8 cellular contexts compared by ENCODE assay signal in genomic region chr15:73926191-73927002, GRCh38. TPM values are rescaled to one million over a fixed set of nuclear protein-coding genes. Genes with fewer than 3 reads are reported as not detected.
DNase-seq lines count a peak whose midpoint lies in the region; ATAC-seq and TF ChIP-seq lines count a peak whose summit lies in the region.

Gene LOXL1, plus strand, starts transcription at chr15:73926462. Its CDS starts 322 bp downstream, at chr15:73926784.

- no peaks in the 10 kb centered on the region for H3K9me3 ChIP-seq in mammary epithelial cell (replicated peaks; ENCODE audit: insufficient read depth, low read length)
- no peaks in the 10 kb centered on the region for H3K9me3 ChIP-seq in iPS-20b (ENCODE audit: insufficient read depth, low read depth, low read length)
- H3K9me3 ChIP-seq in sigmoid colon = no peaks in the 10 kb centered on the region

- no peaks in the 10 kb centered on the region for H3K27me3 ChIP-seq in mammary epithelial cell (ENCODE audit: insufficient read depth, low read length)
- H3K27me3 ChIP-seq in iPS-20b (ENCODE audit: insufficient read depth, low read length) = peaks cover 30% of the 10 kb centered on the region; the same call in 1 of the 2 replicates
- H3K27me3 ChIP-seq in sigmoid colon = no peaks in the 10 kb centered on the region

- peak in 1 of 4 donors; percentile 17 for TF ChIP-seq EP300 in sigmoid colon (IDR thresholded peaks at IDR 0.05)

- ATAC-seq in GM21786 (IDR thresholded peaks at IDR 0.05; ENCODE audit: unreplicated experiment) = no peak

- DNase-seq in GM20000 (ENCODE audit: low spot score) = peak; percentile 42
- peak; percentile 39 for DNase-seq in NCI-H510A treated with DMSO at 0.1 percent for 48 hours (lab: John Stamatoyannopoulos, UW)
- peak; percentile 76 for DNase-seq in mammary epithelial cell
- peak; percentile 90 for DNase-seq in sigmoid colon
- DNase-seq in HUDEP-2 (lab: John Stamatoyannopoulos, UW; ENCODE audit: unreplicated experiment in 76 of 76) = no peak
- DNase-seq in 8988T = no peak

- H3K4me3 ChIP-seq in mammary epithelial cell (replicated peaks in 1 of 3; ENCODE audit: insufficient read depth in 1 of 3, low read depth in 2 of 3, low read length in 3 of 3) = peak within 1 kb of the TSS; percentile 37 to 60 (median 58)
- H3K4me3 ChIP-seq in iPS-20b (ENCODE audit: low read length) = peak within 1 kb of the TSS; percentile 75
- H3K4me3 ChIP-seq in sigmoid colon = peak within 1 kb of the TSS; percentile 42 to 74 (median 68)

- no TSS peak for BruUV-seq in mammary epithelial cell (replicated peaks; lab: Mats Ljungman, UMichigan)

- 3% methylated on average over 24 of the region's 48 CpGs for WGBS in mammary epithelial cell (ENCODE audit: low coverage, missing lambda C conversion rate)
- 7 to 21% methylated on average over 48 of the region's 48 CpGs for WGBS in sigmoid colon, 2 donors

- H3K9ac ChIP-seq in mammary epithelial cell (ENCODE audit: insufficient read depth, low read length) (no peak within 1 kb of the TSS), iPS-20b (ENCODE audit: low read depth, low read length) (peak within 1 kb of the TSS; percentile 58; the same call in 1 of the 2 replicates)

- peaks cover 53% of the 10 kb centered on the region for H3K4me1 ChIP-seq in mammary epithelial cell (ENCODE audit: insufficient read depth, low read length)
- peaks cover 42% of the 10 kb centered on the region for H3K4me1 ChIP-seq in iPS-20b (ENCODE audit: insufficient read depth, low read length)
- peaks cover 0 to 97% (median 88%) of the 10 kb centered on the region in 4 donors for H3K4me1 ChIP-seq in sigmoid colon

- peak within 1 kb of the TSS; percentile 93 for H3K4me2 ChIP-seq in mammary epithelial cell (ENCODE audit: insufficient read depth, low read depth, low read length)

- peak within 1 kb of the TSS; percentile 87 for H2AFZ ChIP-seq in mammary epithelial cell (ENCODE audit: low read depth, low read length)

- H3K27ac ChIP-seq in mammary epithelial cell (ENCODE audit: insufficient read depth, low read depth, low read length) (no peak within 1 kb of the TSS), iPS-20b (ENCODE audit: low read length) (no peak within 1 kb of the TSS), sigmoid colon (peak within 1 kb of the TSS; percentile 93 to 97 (median 96))

- CTCF ChIA-PET in mammary epithelial cell (lab: Charles Lee; ENCODE audit: low non-redundant PET) = interaction anchor here (0.6 to 1.1 kb wide), 2 partner anchors 10 to 1700 kb away, joined by 5 to 6 read pairs; no protein-coding TSS in a partner anchor

- TF ChIP-seq CTCF in GM20000 (IDR thresholded peaks at IDR 0.05; ENCODE audit: extremely low read depth, missing control alignments) (no peak), mammary epithelial cell (conservative IDR thresholded peaks at IDR 0.05 in 1 of 2, IDR thresholded peaks at IDR 0.05 in 1 of 2; ENCODE audit: extremely low read depth in 1 of 2, insufficient read depth in 1 of 2, low read depth in 1 of 2, low read length in 2 of 2) (no peak), sigmoid colon (IDR thresholded peaks at IDR 0.05) (no peak)

- no peaks in the 10 kb centered on the region for H4K20me1 ChIP-seq in mammary epithelial cell (ENCODE audit: insufficient read depth, low read length)

- no peaks in the 10 kb centered on the region for H3K79me2 ChIP-seq in mammary epithelial cell (ENCODE audit: insufficient read depth, low read length)

- intact Hi-C loops in mammary epithelial cell (cut with micrococcal nuclease) (loop anchor here (5.0 kb wide), 1 partner anchor 54 kb away; the partner anchor contains the start of gene TBC1D21), sigmoid colon (cut with DNase I) (no loop called here)

- H3K36me3 ChIP-seq in mammary epithelial cell (ENCODE audit: insufficient read depth, low read length) = no peaks in the 10 kb centered on the region
- H3K36me3 ChIP-seq in iPS-20b (ENCODE audit: insufficient read depth, low read depth, low read length) = no peaks in the 10 kb centered on the region
- H3K36me3 ChIP-seq in sigmoid colon = no peaks in the 10 kb centered on the region

- dilution Hi-C loops in mammary epithelial cell (cut with HindIII; ENCODE audit: low sequenced_read_pairs) = no loop called here

- peak; percentile 44 to 70 for TF ChIP-seq POLR2A in sigmoid colon (IDR thresholded peaks at IDR 0.05)

- in situ Hi-C loops in mammary epithelial cell (cut with MboI; ENCODE audit: low sequenced_read_pairs in 2 of 2) = no loop called here

RNA-seq across cellular contexts. Expression of gene LOXL1, which starts in this region (rescaled TPM):
- total RNA-seq in mammary epithelial cell (10 to 100 TPM in 1 of 2 donors, 1 to 10 TPM in 1; 5.0 to 23.0 TPM), sigmoid colon (10 to 100 TPM in 3 of 4 donors, 1 to 10 TPM in 1; 7.6 to 27.7 (median 14.6) TPM)
- polyA plus RNA-seq in mammary epithelial cell (18.7 TPM), sigmoid colon (1 to 10 TPM in 2 of 3 donors, not detected in 1; 3.0 to 7.4 TPM)
- 6.0 TPM for polyA minus RNA-seq in mammary epithelial cell

Comparison
In these comparisons a context has a peak if more than half of its experiments do, and no peak if none do; other contexts are left out.
1. DNase-seq: peak in GM20000 (single experiment), NCI-H510A treated with DMSO at 0.1 percent for 48 hours (single experiment), mammary epithelial cell (single experiment) and sigmoid colon (single experiment); none in HUDEP-2 (0 of 76) and 8988T (single experiment).
2. H3K27ac ChIP-seq: peak in sigmoid colon (4 of 4); none in mammary epithelial cell (single experiment) and iPS-20b (single experiment).
3. Peak in every context shown above with its lines, with median percentiles within 50 percentile points of each other: H3K4me3 ChIP-seq.